In the genomic region with DNA sequence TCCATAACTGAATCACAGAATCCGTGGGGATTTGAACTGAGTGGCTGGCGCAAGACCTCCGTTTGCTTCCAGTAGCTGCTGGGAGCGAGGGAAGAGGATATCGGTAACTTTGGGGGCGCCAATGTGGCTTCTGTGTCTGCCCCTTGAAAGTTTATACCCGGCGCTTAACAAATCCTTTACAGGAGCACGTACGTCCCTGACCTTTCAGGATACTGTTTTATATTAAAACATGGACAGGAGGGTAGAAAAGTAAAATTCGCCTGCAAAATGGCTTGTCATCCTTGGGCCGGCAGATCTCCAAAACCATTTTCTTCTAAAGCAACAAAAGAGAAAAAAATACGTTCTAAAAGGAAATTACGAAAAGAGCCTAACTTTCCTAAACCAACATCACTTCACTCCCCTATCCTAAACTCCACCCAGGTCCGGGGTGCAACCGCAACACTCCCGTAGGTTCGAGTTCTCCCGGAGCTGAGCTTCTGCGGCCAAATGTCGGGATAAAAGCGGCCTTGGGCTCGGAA, we compare ENCODE assay signal across 18 cellular contexts. TPM values are rescaled to one million over a fixed set of nuclear protein-coding genes. Genes with fewer than 3 reads are reported as not detected.
A peak's percentile ranks its signal among the peaks of the same experiment; 100 is the strongest.
DNase-seq lines count a peak whose midpoint lies in the region; ATAC-seq and TF ChIP-seq lines count a peak whose summit lies in the region.
"Had no signal": no experiment of that assay in that cellular context is flagged by ENCODE, and none has a peak within 500 bp of the region (broad histone marks: within the 10 kb centered on the region; RNA-seq: fewer than 3 reads in every experiment).

No MANE protein-coding gene starts in this region.

- H3K27me3 ChIP-seq in iPS-18a (ENCODE audit: control insufficient read depth, insufficient read depth, low read length), result peaks cover 99% of the 10 kb centered on the region
- H3K27me3 ChIP-seq in gastrocnemius medialis, result peaks cover 59 to 81% (median 68%) of the 10 kb centered on the region in 3 donors

- TF ChIP-seq CTCF in gastrocnemius medialis (IDR thresholded peaks at IDR 0.05 in 4 of 5, conservative IDR thresholded peaks at IDR 0.05 in 1 of 5), result no peak

- POLR2A ChIA-PET in activated CD4-positive, alpha-beta memory T cell treated with anti-CD3 and anti-CD28 coated beads for 36 hours (lab: Charles Lee), result no interaction called here
- POLR2A ChIA-PET in activated CD4-positive, alpha-beta memory T cell treated with anti-CD3 and anti-CD28 coated beads, Interleukin-2, amount 10 ng/mL, durations not matched to agents 7 days and 5 days (lab: Charles Lee), result no interaction called here

- intact Hi-C loops in activated CD4-positive, alpha-beta memory T cell treated with anti-CD3 and anti-CD28 coated beads for 36 hours (cut with micrococcal nuclease), result loop anchor here (1.0 kb wide), 1 partner anchor 71 kb away; no protein-coding TSS in a partner anchor
- intact Hi-C loops in activated T-helper 1 cell treated with anti-CD3 and anti-CD28 coated beads, Interleukin-12 subunit alpha, Interleukin-12 subunit beta, Interleukin-2, Interleukin-4 antibody, amounts not matched to agents 30 ng/mL and 10 ng/mL and 1 ng/mL, durations not matched to agents 14 hours and 24 hours and 36 hours (cut with micrococcal nuclease), result no loop called here
- intact Hi-C loops in gastrocnemius medialis (cut with DNase I; ENCODE audit: low total_unique reads), result no loop called here

- H3K36me3 ChIP-seq in iPS-18a (ENCODE audit: control insufficient read depth, low read depth, low read length) (no peaks in the 10 kb centered on the region), gastrocnemius medialis (no peaks in the 10 kb centered on the region)
- H3K36me3 ChIP-seq: gastroesophageal sphincter had no signal

- DNase-seq in activated CD4-positive, alpha-beta memory T cell treated with anti-CD3 and anti-CD28 coated beads for 36 hours, result no peak
- DNase-seq in activated CD4-positive, alpha-beta memory T cell treated with anti-CD3 and anti-CD28 coated beads, Interleukin-2, amount 10 ng/mL, durations not matched to agents 7 days and 5 days, result no peak
- DNase-seq in activated T-helper 1 cell treated with anti-CD3 and anti-CD28 coated beads, Interleukin-12 subunit alpha, Interleukin-12 subunit beta, Interleukin-2, Interleukin-4 antibody, amounts not matched to agents 30 ng/mL and 10 ng/mL and 1 ng/mL, durations not matched to agents 14 hours and 24 hours and 36 hours (ENCODE audit: low spot score), result no peak
- DNase-seq in gastrocnemius medialis (no peak), G401 (ENCODE audit: low spot score) (no peak)
- DNase-seq in stimulated activated CD4-positive, alpha-beta T cell treated with anti-CD3 and anti-CD28 coated beads, Interleukin-12 subunit alpha, Interleukin-12 subunit beta, amount 100 ng/mL, for 4 hours, result no peak
- DNase-seq in stimulated activated CD4-positive, alpha-beta T cell treated with anti-CD3 and anti-CD28 coated beads, Interleukin-15, amount 100 ng/mL, for 24 hours, result no peak
- DNase-seq: kidney glomerular epithelial cell, NCI-H1436, NCI-H446 treated with DMSO at 0.1 percent for 48 hours, OCI-M1, substantia nigra had no signal

- no peaks in the 10 kb centered on the region for H3K36me3 Mint-ChIP-seq in activated CD4-positive, alpha-beta memory T cell treated with anti-CD3 and anti-CD28 coated beads for 36 hours
- peaks cover 9% of the 10 kb centered on the region for H3K36me3 Mint-ChIP-seq in activated CD4-positive, alpha-beta memory T cell treated with anti-CD3 and anti-CD28 coated beads, Interleukin-2, amount 10 ng/mL, durations not matched to agents 7 days and 5 days (ENCODE audit: low read depth)
- H3K36me3 Mint-ChIP-seq in activated T-helper 1 cell treated with anti-CD3 and anti-CD28 coated beads, Interleukin-12 subunit alpha, Interleukin-12 subunit beta, Interleukin-2, Interleukin-4 antibody, amounts not matched to agents 30 ng/mL and 10 ng/mL and 1 ng/mL, durations not matched to agents 14 hours and 24 hours and 36 hours (ENCODE audit: low read depth), result peaks cover 6% of the 10 kb centered on the region
- H3K36me3 Mint-ChIP-seq: CD4-positive, alpha-beta memory T cell had no signal

- peaks cover 13% of the 10 kb centered on the region for H3K4me1 Mint-ChIP-seq in activated CD4-positive, alpha-beta memory T cell treated with anti-CD3 and anti-CD28 coated beads for 36 hours (ENCODE audit: low read depth)
- peaks cover 9% of the 10 kb centered on the region for H3K4me1 Mint-ChIP-seq in activated CD4-positive, alpha-beta memory T cell treated with anti-CD3 and anti-CD28 coated beads, Interleukin-2, amount 10 ng/mL, durations not matched to agents 7 days and 5 days
- H3K4me1 Mint-ChIP-seq in activated T-helper 1 cell treated with anti-CD3 and anti-CD28 coated beads, Interleukin-12 subunit alpha, Interleukin-12 subunit beta, Interleukin-2, Interleukin-4 antibody, amounts not matched to agents 30 ng/mL and 10 ng/mL and 1 ng/mL, durations not matched to agents 14 hours and 24 hours and 36 hours (ENCODE audit: low read depth), result peaks cover 7% of the 10 kb centered on the region

- TF ChIP-seq POLR2A in gastrocnemius medialis (IDR thresholded peaks at IDR 0.05), result no peak

- H3K9me3 ChIP-seq in iPS-18a (ENCODE audit: control insufficient read depth, low read depth, low read length) (no peaks in the 10 kb centered on the region), gastrocnemius medialis (no peaks in the 10 kb centered on the region)
- H3K9me3 ChIP-seq: gastroesophageal sphincter had no signal

- in situ Hi-C loops in gastrocnemius medialis (cut with MboI; ENCODE audit: low sequenced_read_pairs in 4 of 4), result no loop called here
- in situ Hi-C loops in G401 (cut with HindIII; ENCODE audit: low sequenced_read_pairs), result no loop called here

- H3K4me3 Mint-ChIP-seq in activated CD4-positive, alpha-beta memory T cell treated with anti-CD3 and anti-CD28 coated beads for 36 hours, result peak overlapping the region; percentile 3
- H3K4me3 Mint-ChIP-seq in activated CD4-positive, alpha-beta memory T cell treated with anti-CD3 and anti-CD28 coated beads, Interleukin-2, amount 10 ng/mL, durations not matched to agents 7 days and 5 days, result no peak overlapping the region
- H3K4me3 Mint-ChIP-seq in activated T-helper 1 cell treated with anti-CD3 and anti-CD28 coated beads, Interleukin-12 subunit alpha, Interleukin-12 subunit beta, Interleukin-2, Interleukin-4 antibody, amounts not matched to agents 30 ng/mL and 10 ng/mL and 1 ng/mL, durations not matched to agents 14 hours and 24 hours and 36 hours, result no peak overlapping the region

- H3K27ac ChIP-seq in iPS-18a (ENCODE audit: low read length), result no peak overlapping the region
- peak overlapping the region; percentile 26 to 59 (median 43) for H3K27ac ChIP-seq in gastrocnemius medialis
- H3K27ac ChIP-seq: gastroesophageal sphincter had no signal

- CTCF ChIA-PET in activated CD4-positive, alpha-beta memory T cell treated with anti-CD3 and anti-CD28 coated beads for 36 hours (lab: Charles Lee), result no interaction called here
- CTCF ChIA-PET in activated CD4-positive, alpha-beta memory T cell treated with anti-CD3 and anti-CD28 coated beads, Interleukin-2, amount 10 ng/mL, durations not matched to agents 7 days and 5 days (lab: Charles Lee), result interaction anchor here (4.0 kb wide), 1 partner anchor 34 kb away, joined by 15 read pairs; no protein-coding TSS in a partner anchor

- peak overlapping the region; percentile 13 for H3K27ac Mint-ChIP-seq in activated CD4-positive, alpha-beta memory T cell treated with anti-CD3 and anti-CD28 coated beads for 36 hours
- no peak overlapping the region for H3K27ac Mint-ChIP-seq in activated CD4-positive, alpha-beta memory T cell treated with anti-CD3 and anti-CD28 coated beads, Interleukin-2, amount 10 ng/mL, durations not matched to agents 7 days and 5 days
- peak overlapping the region; percentile 71 for H3K27ac Mint-ChIP-seq in activated T-helper 1 cell treated with anti-CD3 and anti-CD28 coated beads, Interleukin-12 subunit alpha, Interleukin-12 subunit beta, Interleukin-2, Interleukin-4 antibody, amounts not matched to agents 30 ng/mL and 10 ng/mL and 1 ng/mL, durations not matched to agents 14 hours and 24 hours and 36 hours
- H3K27ac Mint-ChIP-seq: CD4-positive, alpha-beta memory T cell had no signal

- H3K4me1 ChIP-seq in iPS-18a (ENCODE audit: control insufficient read depth, low read depth, low read length) (peaks cover 35% of the 10 kb centered on the region), gastrocnemius medialis (peaks cover 7% of the 10 kb centered on the region in 2 donors)

- H3K4me3 ChIP-seq in iPS-18a (ENCODE audit: low read length) (peak overlapping the region; percentile 44), gastrocnemius medialis (peak overlapping the region; percentile 43 to 57 (median 46))
- H3K4me3 ChIP-seq: K562 had no signal

- peaks cover 68% of the 10 kb centered on the region for H3K27me3 Mint-ChIP-seq in activated CD4-positive, alpha-beta memory T cell treated with anti-CD3 and anti-CD28 coated beads for 36 hours
- H3K27me3 Mint-ChIP-seq in activated CD4-positive, alpha-beta memory T cell treated with anti-CD3 and anti-CD28 coated beads, Interleukin-2, amount 10 ng/mL, durations not matched to agents 7 days and 5 days, result peaks cover 80% of the 10 kb centered on the region
- H3K27me3 Mint-ChIP-seq in activated T-helper 1 cell treated with anti-CD3 and anti-CD28 coated beads, Interleukin-12 subunit alpha, Interleukin-12 subunit beta, Interleukin-2, Interleukin-4 antibody, amounts not matched to agents 30 ng/mL and 10 ng/mL and 1 ng/mL, durations not matched to agents 14 hours and 24 hours and 36 hours (ENCODE audit: insufficient read depth), result peaks cover 79% of the 10 kb centered on the region

- no peaks in the 10 kb centered on the region for H3K9me3 Mint-ChIP-seq in activated CD4-positive, alpha-beta memory T cell treated with anti-CD3 and anti-CD28 coated beads for 36 hours
- H3K9me3 Mint-ChIP-seq in activated CD4-positive, alpha-beta memory T cell treated with anti-CD3 and anti-CD28 coated beads, Interleukin-2, amount 10 ng/mL, durations not matched to agents 7 days and 5 days, result no peaks in the 10 kb centered on the region
- no peaks in the 10 kb centered on the region for H3K9me3 Mint-ChIP-seq in activated T-helper 1 cell treated with anti-CD3 and anti-CD28 coated beads, Interleukin-12 subunit alpha, Interleukin-12 subunit beta, Interleukin-2, Interleukin-4 antibody, amounts not matched to agents 30 ng/mL and 10 ng/mL and 1 ng/mL, durations not matched to agents 14 hours and 24 hours and 36 hours

- no peak overlapping the region for H3K9ac ChIP-seq in iPS-18a (ENCODE audit: low read length)

- ATAC-seq in gastrocnemius medialis, result no peak
- ATAC-seq: gastroesophageal sphincter, K562, SK-N-SH treated with all-trans-retinoic acid at 6 μM for 48 hours had no signal

RNA-seq across cellular contexts. Expression of gene DMRT3, which starts 0.7 kb away (rescaled TPM):
- total RNA-seq in activated CD4-positive, alpha-beta memory T cell treated with anti-CD3 and anti-CD28 coated beads for 36 hours, result not detected
- not detected for total RNA-seq in activated CD4-positive, alpha-beta memory T cell treated with anti-CD3 and anti-CD28 coated beads, Interleukin-2, amount 10 ng/mL, durations not matched to agents 7 days and 5 days
- not detected in 2 replicates for total RNA-seq in activated T-helper 1 cell treated with anti-CD3 and anti-CD28 coated beads, Interleukin-12 subunit alpha, Interleukin-12 subunit beta, Interleukin-2, Interleukin-4 antibody, amounts not matched to agents 30 ng/mL and 10 ng/mL and 1 ng/mL, durations not matched to agents 14 hours and 24 hours and 36 hours
- under 1 TPM; 0.24 to 0.36 (median 0.31) TPM for total RNA-seq in gastrocnemius medialis
- total RNA-seq in G401 (2014; rRNA removed; shearing (Covaris generic)), result not detected in 2 replicates
- total RNA-seq: A673; CD4-positive, alpha-beta memory T cell; K562 had no signal
